Comparison of ENCODE assay signal across 1 cellular context in genomic region chr9:137276757-137277328, GRCh38.
TF ChIP-seq lines count a peak whose summit lies in the region.

No MANE protein-coding gene starts in this region.

TF ChIP-seq in K562, 482 proteins besides CTCF, POLR2A, EP300 and RAD21 (continued from another document and continues in another):
- TF ChIP-seq ZNF407 (IDR thresholded peaks at IDR 0.05; ENCODE audit: low read depth): no peak
- TF ChIP-seq NR3C1 (CRISPR knock-in tag; IDR thresholded peaks at IDR 0.05): no peak
- no peak for TF ChIP-seq CCAR2 (IDR thresholded peaks at IDR 0.05; ENCODE audit: low read depth, low read length)
- no peak for TF ChIP-seq KDM2B (CRISPR knock-in tag; IDR thresholded peaks at IDR 0.05)
- no peak for TF ChIP-seq CBX2 (IDR thresholded peaks at IDR 0.05; ENCODE audit: insufficient read depth, low read length, poor library complexity, severe bottlenecking)
- TF ChIP-seq HSF4 (CRISPR knock-in tag; IDR thresholded peaks at IDR 0.05; ENCODE audit: borderline replicate concordance): no peak
- no peak for TF ChIP-seq TFAM (CRISPR knock-in tag; conservative IDR thresholded peaks at IDR 0.05)
- TF ChIP-seq NFXL1 (CRISPR knock-in tag; IDR thresholded peaks at IDR 0.05): no peak
- TF ChIP-seq SAFB (IDR thresholded peaks at IDR 0.05; ENCODE audit: borderline replicate concordance, low read depth, low read length): no peak
- no peak for TF ChIP-seq EGR1 (conservative IDR thresholded peaks at IDR 0.05)
- TF ChIP-seq RREB1 (CRISPR knock-in tag; IDR thresholded peaks at IDR 0.05): no peak
- TF ChIP-seq OTX1 (CRISPR knock-in tag; IDR thresholded peaks at IDR 0.05): no peak
- TF ChIP-seq HDAC2 (IDR thresholded peaks at IDR 0.05): no peak; the same call in 1 of the 2 replicates
- TF ChIP-seq PPARD (CRISPR knock-in tag; IDR thresholded peaks at IDR 0.05): no peak
- TF ChIP-seq HMBOX1 (IDR thresholded peaks at IDR 0.05): no peak
- no peak for TF ChIP-seq ZNF75A (CRISPR knock-in tag; IDR thresholded peaks at IDR 0.05)
- TF ChIP-seq RHOXF2B (CRISPR knock-in tag; conservative IDR thresholded peaks at IDR 0.05): no peak
- TF ChIP-seq BCL6 (CRISPR knock-in tag; IDR thresholded peaks at IDR 0.05): no peak
- TF ChIP-seq PTTG1 (tag; IDR thresholded peaks at IDR 0.05; ENCODE audit: low read depth): no peak
- TF ChIP-seq POU5F1 (IDR thresholded peaks at IDR 0.05; ENCODE audit: borderline replicate concordance, low read depth, low read length, partially characterized antibody): no peak
- peak; percentile 70 for TF ChIP-seq USF2 (CRISPR knock-in tag; IDR thresholded peaks at IDR 0.05)
- TF ChIP-seq ZBTB33 (CRISPR knock-in tag; IDR thresholded peaks at IDR 0.05): no peak
- TF ChIP-seq MED1 (CRISPR knock-in tag; IDR thresholded peaks at IDR 0.05; ENCODE audit: borderline replicate concordance): no peak
- TF ChIP-seq ZZZ3 (IDR thresholded peaks at IDR 0.05): no peak
- TF ChIP-seq SOX6 (IDR thresholded peaks at IDR 0.05): 0 out of 2 replicates have a peak, but pooled peaks have one; percentile 13
- TF ChIP-seq CBX3 (IDR thresholded peaks at IDR 0.05; ENCODE audit: borderline replicate concordance in 1 of 2, low read length in 2 of 2): no peak
- TF ChIP-seq SIX5 (IDR thresholded peaks at IDR 0.05; ENCODE audit: borderline replicate concordance in 1 of 2, insufficient read depth in 1 of 2, low read depth in 1 of 2, low read length in 2 of 2): no peak
- peak; percentile 49; the same call in 1 of the 2 replicates for TF ChIP-seq MXI1 (IDR thresholded peaks at IDR 0.05; ENCODE audit: low read depth, low read length)
- TF ChIP-seq HEY1 (CRISPR knock-in tag; IDR thresholded peaks at IDR 0.05; ENCODE audit: borderline replicate concordance): no peak
- no peak for TF ChIP-seq TCF7 (IDR thresholded peaks at IDR 0.05; ENCODE audit: borderline replicate concordance)
- TF ChIP-seq HDAC1 (IDR thresholded peaks at IDR 0.05): peak; percentile 45 to 79; a peak in 2 of 4 replicates
- no peak; the same call in none of the 2 replicates for TF ChIP-seq ZNF395 (CRISPR knock-in tag; IDR thresholded peaks at IDR 0.05)
- peak; percentile 6; the same call in 1 of the 2 replicates for TF ChIP-seq JUN (IDR thresholded peaks at IDR 0.05; ENCODE audit: borderline replicate concordance, low read depth, low read length)
- no peak for TF ChIP-seq JUN (CRISPR knock-in tag; IDR thresholded peaks at IDR 0.05; ENCODE audit: borderline replicate concordance)
- TF ChIP-seq TCF15 (CRISPR knock-in tag; IDR thresholded peaks at IDR 0.05): no peak
- 0 out of 2 replicates have a peak, but pooled peaks have one; percentile 31 for TF ChIP-seq ETV1 (tag; conservative IDR thresholded peaks at IDR 0.05; ENCODE audit: low read depth)
- no peak for TF ChIP-seq NFYB (IDR thresholded peaks at IDR 0.05; ENCODE audit: extremely low read depth, insufficient read length)
- TF ChIP-seq, protein P1, sequence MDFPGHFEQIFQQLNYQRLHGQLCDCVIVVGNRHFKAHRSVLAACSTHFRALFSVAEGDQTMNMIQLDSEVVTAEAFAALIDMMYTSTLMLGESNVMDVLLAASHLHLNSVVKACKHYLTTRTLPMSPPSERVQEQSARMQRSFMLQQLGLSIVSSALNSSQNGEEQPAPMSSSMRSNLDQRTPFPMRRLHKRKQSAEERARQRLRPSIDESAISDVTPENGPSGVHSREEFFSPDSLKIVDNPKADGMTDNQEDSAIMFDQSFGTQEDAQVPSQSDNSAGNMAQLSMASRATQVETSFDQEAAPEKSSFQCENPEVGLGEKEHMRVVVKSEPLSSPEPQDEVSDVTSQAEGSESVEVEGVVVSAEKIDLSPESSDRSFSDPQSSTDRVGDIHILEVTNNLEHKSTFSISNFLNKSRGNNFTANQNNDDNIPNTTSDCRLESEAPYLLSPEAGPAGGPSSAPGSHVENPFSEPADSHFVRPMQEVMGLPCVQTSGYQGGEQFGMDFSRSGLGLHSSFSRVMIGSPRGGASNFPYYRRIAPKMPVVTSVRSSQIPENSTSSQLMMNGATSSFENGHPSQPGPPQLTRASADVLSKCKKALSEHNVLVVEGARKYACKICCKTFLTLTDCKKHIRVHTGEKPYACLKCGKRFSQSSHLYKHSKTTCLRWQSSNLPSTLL (IDR thresholded peaks at IDR 0.05): no peak
- no peak for TF ChIP-seq GABPB2 (CRISPR knock-in tag; conservative IDR thresholded peaks at IDR 0.05)
- TF ChIP-seq TSC22D4 (tag; IDR thresholded peaks at IDR 0.05): no peak
- TF ChIP-seq RAD51 (IDR thresholded peaks at IDR 0.05; ENCODE audit: borderline replicate concordance, low read depth): peak; percentile 63; the same call in 1 of the 2 replicates
- TF ChIP-seq POLR2AphosphoS2 (IDR thresholded peaks at IDR 0.05; ENCODE audit: low read length): no peak
